In genomic region chr10:62456611-62457101, GRCh38 we compare ENCODE assay signal across 9 cellular contexts.
DNase-seq lines count a peak whose midpoint lies in the region; ATAC-seq, FAIRE-seq and TF ChIP-seq lines count a peak whose summit lies in the region.
"Had no signal": no experiment of that assay in that cellular context is flagged by ENCODE, and none has a peak within 500 bp of the region (broad histone marks: within the 10 kb centered on the region; RNA-seq: fewer than 3 reads in every experiment).

No MANE protein-coding gene starts in this region.

- no peak for TF ChIP-seq CTCF in AG09319 (IDR thresholded peaks at IDR 0.05; ENCODE audit: low read depth, low read length)

- FAIRE-seq in GM19239 (lab: Jason Lieb, UNC): peak; percentile 98

- ATAC-seq in HG03025 (IDR thresholded peaks at IDR 0.05; ENCODE audit: low FRiP score, unreplicated experiment): peak; percentile 99

- peak; percentile 80 for DNase-seq in AG09319 (ENCODE audit: extremely low read depth, low read depth)
- DNase-seq in GM19239 (ENCODE audit: insufficient read length, low spot score): peak; percentile 59
- peak; percentile 68 for DNase-seq in SIG-M5 treated with dmso at 0.1 percent for 504 hours (lab: John Stamatoyannopoulos, UW; ENCODE audit: unreplicated experiment)
- no peak for DNase-seq in activated T-cell treated with anti-CD3 and anti-CD28 coated beads for 4 hours
- no peak for DNase-seq in HCEC 1CT
- DNase-seq in A172 (ENCODE audit: low spot score): no peak
- no peak for DNase-seq in activated naive CD4-positive, alpha-beta T cell treated with Interleukin-2 at 50 U/mL for 16 hours
- DNase-seq: DND-41 had no signal

Comparison
In these comparisons a context has a peak if more than half of its experiments do, and no peak if none do; other contexts are left out.
1. DNase-seq: peak in AG09319 (single experiment), GM19239 (single experiment) and SIG-M5 treated with dmso at 0.1 percent for 504 hours (single experiment); none in activated T-cell treated with anti-CD3 and anti-CD28 coated beads for 4 hours (single experiment), HCEC 1CT (single experiment), A172 (single experiment) and activated naive CD4-positive, alpha-beta T cell treated with Interleukin-2 at 50 U/mL for 16 hours (single experiment).